ENCODE assay signal across 8 cellular contexts in genomic region chr4:17576932-17577659, GRCh38. TPM values are rescaled to one million over a fixed set of nuclear protein-coding genes. Genes with fewer than 3 reads are reported as not detected.
DNase-seq lines count a peak whose midpoint lies in the region; TF ChIP-seq lines count a peak whose summit lies in the region.

TSS of gene LAP3 (plus strand) at chr4:17577198. CDS start at chr4:17577466, 268 bp downstream.

- peak within 1 kb of the TSS; percentile 96 for H3K4me2 ChIP-seq in H9 (ENCODE audit: insufficient read depth, insufficient read length, low read length)
- peak within 1 kb of the TSS; percentile 83 for H3K4me2 ChIP-seq in neural cell (ENCODE audit: low read length)

- peak within 1 kb of the TSS; percentile 82 to 90 for H3K4me3 Mint-ChIP-seq in H9

- H3K79me1 ChIP-seq in H9 (ENCODE audit: insufficient read depth, low read depth, low read length, poor library complexity, severe bottlenecking), result no peaks in the 10 kb centered on the region

- no peak within 1 kb of the TSS for H2BK12ac ChIP-seq in H9 (ENCODE audit: insufficient read length, low read depth, low read length)

- TF ChIP-seq EP300 in neural cell (conservative IDR thresholded peaks at IDR 0.05; ENCODE audit: poor library complexity, severe bottlenecking) (no peak), stomach (IDR thresholded peaks at IDR 0.05) (no peak)

- no peaks in the 10 kb centered on the region; a peak in 1 of 5 replicates for H3K9me3 Mint-ChIP-seq in H9

- H3T11ph ChIP-seq in H9 (ENCODE audit: low read length), result no peak within 1 kb of the TSS

- no peaks in the 10 kb centered on the region; the same call in 1 of the 2 replicates for H3K27me3 ChIP-seq in H9 (ENCODE audit: insufficient read depth, low read length)
- H3K27me3 ChIP-seq in MG63, result no peaks in the 10 kb centered on the region
- no peaks in the 10 kb centered on the region for H3K27me3 ChIP-seq in neural cell (ENCODE audit: insufficient read depth, low read depth, low read length)
- H3K27me3 ChIP-seq in stomach, result no peaks in the 10 kb centered on the region

- peak within 1 kb of the TSS; percentile 60 for H3K18ac ChIP-seq in H9 (ENCODE audit: insufficient read length, low read depth, low read length)

- H3K4me1 Mint-ChIP-seq in H9, result peaks cover 17% of the 10 kb centered on the region in 2 experiments

- H4K8ac ChIP-seq in H9 (replicated peaks; ENCODE audit: insufficient read length, low read depth, low read length), result no peak within 1 kb of the TSS

- H3K79me2 ChIP-seq in H9 (ENCODE audit: insufficient read depth, low read length), result no peaks in the 10 kb centered on the region
- H3K79me2 ChIP-seq in neural cell (replicated peaks; ENCODE audit: insufficient read depth, low read length), result no peaks in the 10 kb centered on the region

- H4K20me1 ChIP-seq in H9 (ENCODE audit: control insufficient read depth, insufficient read depth, insufficient read length), result no peaks in the 10 kb centered on the region
- no peaks in the 10 kb centered on the region for H4K20me1 ChIP-seq in neural cell (ENCODE audit: insufficient read depth)

- H4K91ac ChIP-seq in H9 (ENCODE audit: insufficient read length, low read depth, low read length), result no peak within 1 kb of the TSS

- no peak within 1 kb of the TSS for H3K27ac ChIP-seq in H9 (ENCODE audit: insufficient read length, low read depth, low read length)
- H3K27ac ChIP-seq in neural cell (ENCODE audit: low read length), result peak within 1 kb of the TSS; percentile 79
- H3K27ac ChIP-seq in stomach, result peak within 1 kb of the TSS; percentile 92 to 96 (median 94)

- WGBS in H9 (ENCODE audit: extremely low coverage, insufficient read length, low lambda C conversion rate), result no CpG with 5 or more reads among the region's 90 CpGs
- 0 to 1% (median 1%) methylated on average over 16 to 90 of the region's 90 CpGs for WGBS in stomach, 5 donors

- H3K56ac ChIP-seq in H9 (ENCODE audit: insufficient read length, low read depth, low read length), result no peak within 1 kb of the TSS

- H3K9ac ChIP-seq in ES-I3 (ENCODE audit: low read depth, low read length), result peak within 1 kb of the TSS; percentile 67
- peak within 1 kb of the TSS; percentile 70 for H3K9ac ChIP-seq in H9 (ENCODE audit: extremely low read depth, insufficient read length, low read length)
- H3K9ac ChIP-seq in neural cell (ENCODE audit: low read length), result peak within 1 kb of the TSS; percentile 71

- H2BK15ac ChIP-seq in H9 (ENCODE audit: low read depth, low read length), result no peak within 1 kb of the TSS

- peak; percentile 32 for TF ChIP-seq RAD21 in neural cell (conservative IDR thresholded peaks at IDR 0.05)

- no peak within 1 kb of the TSS for H2BK5ac ChIP-seq in H9 (ENCODE audit: insufficient read length, low read length)

- H3K36me3 ChIP-seq in ES-I3 (ENCODE audit: insufficient read depth, low read length) (peaks cover 5% of the 10 kb centered on the region), MG63 (peaks cover 13% of the 10 kb centered on the region), neural cell (ENCODE audit: insufficient read depth, low read length) (no peaks in the 10 kb centered on the region), stomach (peaks cover 8 to 20% (median 19%) of the 10 kb centered on the region in 4 donors)

- H2AK5ac ChIP-seq in H9 (ENCODE audit: insufficient read length, low read length), result no peak within 1 kb of the TSS

- peak in 2 of 4 donors; percentile 41 to 90 for TF ChIP-seq POLR2A in stomach (IDR thresholded peaks at IDR 0.05)

- H3K27me3 Mint-ChIP-seq in H9 (ENCODE audit: low read depth), result peaks cover 6% of the 10 kb centered on the region; the same call in 1 of the 2 replicates

- no peak within 1 kb of the TSS for H3K23ac ChIP-seq in H9 (ENCODE audit: insufficient read length, low read depth, low read length)

- intact Hi-C loops in stomach (cut with DNase I; ENCODE audit: low total_unique reads), result no loop called here

- no peak within 1 kb of the TSS for H3K4ac ChIP-seq in H9 (ENCODE audit: low read depth, low read length)

- H3K36me3 Mint-ChIP-seq in H9 (ENCODE audit: insufficient read depth in 1 of 3, low read depth in 3 of 3), result peaks cover 5 to 26% (median 21%) of the 10 kb centered on the region in 3 experiments; a peak in 6 of 7 replicates

- H2BK20ac ChIP-seq in H9 (ENCODE audit: low read depth, low read length, poor library complexity, severe bottlenecking), result no peak within 1 kb of the TSS

- TF ChIP-seq CTCF in H9 (conservative IDR thresholded peaks at IDR 0.05) (no peak), fibroblast of villous mesenchyme (IDR thresholded peaks at IDR 0.05; ENCODE audit: insufficient read depth, low read depth, low read length) (no peak), neural cell (IDR thresholded peaks at IDR 0.05; ENCODE audit: poor library complexity, severe bottlenecking) (peak; percentile 55), stomach (IDR thresholded peaks at IDR 0.05) (peak in 1 of 7 experiments; percentile 9)

- peak within 1 kb of the TSS; percentile 36 for H2AFZ ChIP-seq in H9 (ENCODE audit: low read length)
- H2AFZ ChIP-seq in neural cell (ENCODE audit: low read depth, low read length), result peak within 1 kb of the TSS; percentile 63

- H3K14ac ChIP-seq in H9 (ENCODE audit: insufficient read depth, low read length), result peak within 1 kb of the TSS; percentile 81

- no peaks in the 10 kb centered on the region for H3K9me3 ChIP-seq in ES-I3 (ENCODE audit: control insufficient read depth, insufficient read depth, low read length)
- H3K9me3 ChIP-seq in H9 (ENCODE audit: control insufficient read depth, low read depth, low read length), result no peaks in the 10 kb centered on the region
- no peaks in the 10 kb centered on the region for H3K9me3 ChIP-seq in MG63
- no peaks in the 10 kb centered on the region for H3K9me3 ChIP-seq in neural cell (ENCODE audit: low read length)
- no peaks in the 10 kb centered on the region for H3K9me3 ChIP-seq in stomach

- peaks cover 5% of the 10 kb centered on the region for H3F3A ChIP-seq in neural cell (ENCODE audit: insufficient read depth, low read length, poor library complexity, severe bottlenecking)

- H3K4me1 ChIP-seq in ES-I3 (ENCODE audit: insufficient read depth, low read length) (peaks cover 7% of the 10 kb centered on the region; the same call in 1 of the 2 replicates), H9 (ENCODE audit: insufficient read depth, low read length) (no peaks in the 10 kb centered on the region; the same call in 1 of the 2 replicates), stomach (peaks cover 22 to 40% (median 32%) of the 10 kb centered on the region in 4 donors)

- peak within 1 kb of the TSS; percentile 72 to 97 (median 94); a peak in 6 of 7 replicates for H3K27ac Mint-ChIP-seq in H9

- no peak within 1 kb of the TSS for H2BK120ac ChIP-seq in H9 (ENCODE audit: low read depth, low read length, poor library complexity, severe bottlenecking)

- no peaks in the 10 kb centered on the region for H3K9me2 ChIP-seq in neural cell (ENCODE audit: insufficient read depth, low read length)

- H3K4me3 ChIP-seq in MG63, result peak within 1 kb of the TSS; percentile 85
- peak within 1 kb of the TSS; percentile 85 for H3K4me3 ChIP-seq in fibroblast of villous mesenchyme (ENCODE audit: low read depth, low read length)
- H3K4me3 ChIP-seq in neural cell (ENCODE audit: low read length), result peak within 1 kb of the TSS; percentile 92
- H3K4me3 ChIP-seq in stomach, result peak within 1 kb of the TSS; percentile 69 to 86 (median 80)

- H3K23me2 ChIP-seq in H9 (ENCODE audit: insufficient read length, low read depth, low read length, poor library complexity, severe bottlenecking), result peaks cover 9% of the 10 kb centered on the region

- DNase-seq in H9, result peak; percentile 96
- peak; percentile 90 for DNase-seq in MG63
- DNase-seq in SIG-M5 treated with dmso at 0.1 percent for 504 hours (lab: John Stamatoyannopoulos, UW; ENCODE audit: unreplicated experiment), result peak; percentile 87
- DNase-seq in activated gamma-delta T cell treated with Interleukin-2 at 50 U/mL for 16 hours, result peak; percentile 99
- peak; percentile 98 for DNase-seq in fibroblast of villous mesenchyme (ENCODE audit: low read depth)
- peak; percentile 99 for DNase-seq in stomach

- H4K5ac ChIP-seq in H9 (ENCODE audit: insufficient read length, low read depth, low read length), result no peak within 1 kb of the TSS

TF ChIP-seq in neural cell, 6 proteins besides CTCF, POLR2A, EP300 and RAD21 (continues in another document):
- peak; percentile 54 for TF ChIP-seq SMC3 (conservative IDR thresholded peaks at IDR 0.05; ENCODE audit: poor library complexity)
- TF ChIP-seq MXI1 (conservative IDR thresholded peaks at IDR 0.05; ENCODE audit: poor library complexity, severe bottlenecking), result peak; percentile 94
- no peak for TF ChIP-seq EZH2 (IDR thresholded peaks at IDR 0.05; ENCODE audit: borderline replicate concordance, insufficient read depth, low read length, poor library complexity, severe bottlenecking)
- TF ChIP-seq TAF1 (IDR thresholded peaks at IDR 0.05; ENCODE audit: low read depth), result peak; percentile 62
- no peak for TF ChIP-seq REST (IDR thresholded peaks at IDR 0.05; ENCODE audit: borderline replicate concordance)

RNA-seq across cellular contexts. Expression of gene LAP3, which starts in this region (rescaled TPM):
- 48.1 and 53.2 TPM in 2 replicates for total RNA-seq in H9 (2021)
- total RNA-seq in MG63 (2014; rRNA removed; shearing (Covaris generic); ENCODE audit: low replicate concordance), result 83.4 and 102 TPM in 2 replicates
- 94.6 and 115 TPM in 2 replicates for total RNA-seq in fibroblast of villous mesenchyme
- polyA plus RNA-seq in neural cell, result 36.9 and 38.2 TPM in 2 replicates
- 26.6 and 32.6 TPM in 2 replicates for polyA minus RNA-seq in neural cell
- 100 to 1,000 TPM in 3 of 5 donors, 10 to 100 TPM in 2; 83.0 to 152 (median 117) TPM for total RNA-seq in stomach
- polyA plus RNA-seq in stomach, result 10 to 100 TPM; 46.4 to 47.1 (median 46.6) TPM
